In the genomic region with DNA sequence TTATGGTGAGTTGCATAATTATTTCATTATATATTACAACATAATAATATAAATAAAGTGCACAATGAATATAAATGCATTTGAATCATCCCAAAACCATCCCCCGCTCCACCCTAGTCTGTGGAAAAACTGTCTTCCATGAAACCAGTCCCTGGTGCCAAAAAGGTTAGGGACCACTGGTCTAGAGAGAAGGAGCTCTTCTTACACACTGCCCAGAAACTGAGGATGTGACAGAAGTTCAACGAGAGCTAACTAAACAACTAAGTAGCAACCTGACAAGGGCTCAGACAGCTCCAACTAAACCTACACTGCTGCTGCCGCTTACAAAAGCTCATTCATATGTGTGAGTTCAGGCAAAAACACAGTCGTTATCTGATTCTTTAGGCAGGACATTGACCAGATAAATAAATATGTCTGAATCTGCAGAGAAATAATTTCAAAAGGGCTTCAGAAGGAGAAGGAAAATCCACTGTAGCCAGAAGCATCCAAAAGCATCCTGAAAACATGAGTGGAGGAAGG, we compare ENCODE assay signal across 20 cellular contexts.
A peak's percentile ranks its signal among the peaks of the same experiment; 100 is the strongest.
DNase-seq lines count a peak whose midpoint lies in the region; ATAC-seq, FAIRE-seq and TF ChIP-seq lines count a peak whose summit lies in the region.
"Had no signal": no experiment of that assay in that cellular context is flagged by ENCODE, and none has a peak within 500 bp of the region (broad histone marks: within the 10 kb centered on the region; RNA-seq: fewer than 3 reads in every experiment).

No MANE protein-coding gene starts in this region.

- H3K9ac ChIP-seq in HepG2 (ENCODE audit: insufficient read depth, low read depth, low read length) (peak overlapping the region; percentile 58), astrocyte (ENCODE audit: low read length) (no peak overlapping the region), liver (ENCODE audit: low read depth in 1 of 2, low read length in 2 of 2) (no peak overlapping the region), GM23248 (no peak overlapping the region)
- H3K9ac ChIP-seq: KMS-11 had no signal

- TF ChIP-seq EP300 in HepG2 (IDR thresholded peaks at IDR 0.05; ENCODE audit: low read depth in 2 of 2, low read length in 2 of 2) (no peak), HepG2 (CRISPR knock-in tag; IDR thresholded peaks at IDR 0.05; ENCODE audit: borderline replicate concordance) (no peak)

- no peaks in the 10 kb centered on the region for H3K27me3 ChIP-seq in HepG2 (ENCODE audit: control insufficient read depth in 1 of 2, insufficient read depth in 2 of 2, low read length in 2 of 2)
- H3K27me3 ChIP-seq in right lobe of liver = no peaks in the 10 kb centered on the region
- no peaks in the 10 kb centered on the region for H3K27me3 ChIP-seq in astrocyte (ENCODE audit: insufficient read depth, low read length)
- H3K27me3 ChIP-seq in liver (ENCODE audit: control insufficient read depth in 4 of 4, insufficient read depth in 4 of 4, low read length in 3 of 4) = no peaks in the 10 kb centered on the region
- no peaks in the 10 kb centered on the region for H3K27me3 ChIP-seq in thyroid gland
- H3K27me3 ChIP-seq in GM23248 (replicated peaks; ENCODE audit: insufficient read depth) = no peaks in the 10 kb centered on the region
- H3K27me3 ChIP-seq: brain microvascular endothelial cell, uterus had no signal

- peaks cover 46% of the 10 kb centered on the region for H3K4me1 Mint-ChIP-seq in astrocyte (ENCODE audit: low read depth, unreplicated experiment)

- H3K27ac ChIP-seq in HepG2 (ENCODE audit: extremely low read length, insufficient read depth, low read length) (peak overlapping the region; percentile 54), right lobe of liver (no peak overlapping the region), astrocyte (ENCODE audit: low read depth, low read length) (peak overlapping the region; percentile 35), liver (ENCODE audit: low read depth in 1 of 2, low read length in 2 of 2) (peak overlapping the region; percentile 25 to 31), thyroid gland (peak overlapping the region; percentile 45 to 57 (median 55)), GM23248 (no peak overlapping the region)
- H3K27ac ChIP-seq: brain microvascular endothelial cell, coronary artery, KMS-11, uterus had no signal

- H2AFZ ChIP-seq in HepG2 (ENCODE audit: low read length) (no peak overlapping the region), astrocyte (ENCODE audit: low read depth, low read length) (no peak overlapping the region), GM23248 (no peak overlapping the region)

- H3F3A ChIP-seq in GM23248 (ENCODE audit: insufficient read depth) = peaks cover 29% of the 10 kb centered on the region; the same call in 1 of the 2 replicates

- peak overlapping the region; percentile 27 for H3K4me3 Mint-ChIP-seq in astrocyte (ENCODE audit: unreplicated experiment)

- no TSS peak for BruUV-seq in HepG2 (replicated peaks; lab: Mats Ljungman, UMichigan)

- 36% methylated on average over 4 of the region's 4 CpGs for WGBS in HepG2 (ENCODE audit: low lambda C conversion rate)
- 87% methylated on average over 4 of the region's 4 CpGs for WGBS in right lobe of liver (ENCODE audit: insufficient coverage, low coverage, low lambda C conversion rate, missing lambda C conversion rate)
- 89% methylated on average over 4 of the region's 4 CpGs for WGBS in liver
- 39 to 66% methylated on average over 4 of the region's 4 CpGs for WGBS in thyroid gland, 2 donors
- WGBS in GM23248 (ENCODE audit: low coverage in 1 of 2, low lambda C conversion rate in 2 of 2, missing lambda C conversion rate in 2 of 2), 2 experiments = 99% methylated on average over 4 of the region's 4 CpGs

- H3K4me1 ChIP-seq in HepG2 (ENCODE audit: insufficient read depth, low read length) (peaks cover 37% of the 10 kb centered on the region), right lobe of liver (peaks cover 0 to 5% (median 0%) of the 10 kb centered on the region in 4 donors), astrocyte (ENCODE audit: insufficient read depth, low read length) (peaks cover 25% of the 10 kb centered on the region), liver (ENCODE audit: control insufficient read depth in 4 of 4, insufficient read depth in 4 of 4, low read length in 3 of 4) (peaks cover 0 to 8% (median 2%) of the 10 kb centered on the region in 4 donors), thyroid gland (peaks cover 9 to 19% of the 10 kb centered on the region in 2 donors), GM23248 (ENCODE audit: insufficient read depth) (peaks cover 28% of the 10 kb centered on the region)
- H3K4me1 ChIP-seq: uterus had no signal

- peak overlapping the region; percentile 75 for H3K27ac Mint-ChIP-seq in astrocyte (ENCODE audit: unreplicated experiment)

- H4K20me1 ChIP-seq in HepG2 (ENCODE audit: insufficient read depth, low read length) (peaks cover 8% of the 10 kb centered on the region; the same call in 1 of the 2 replicates), astrocyte (ENCODE audit: insufficient read depth, low read length) (peaks cover 10% of the 10 kb centered on the region), GM23248 (ENCODE audit: insufficient read depth) (no peaks in the 10 kb centered on the region; the same call in 1 of the 2 replicates)

- peak; percentile 85 for ATAC-seq in HepG2
- ATAC-seq in right lobe of liver = no peak
- no peak for ATAC-seq in HG03175 (IDR thresholded peaks at IDR 0.05; ENCODE audit: unreplicated experiment)

- intact Hi-C loops in HepG2 (cut with micrococcal nuclease; ENCODE audit: unreplicated experiment) = loop anchor here (10.0 kb wide), 1 partner anchor 101 kb away; no protein-coding TSS in a partner anchor
- intact Hi-C loops in right lobe of liver (cut with DNase I) = no loop called here
- intact Hi-C loops in thyroid gland (cut with DNase I) = no loop called here

- POLR2A ChIA-PET in HepG2 (lab: Yijun Ruan, JAX) = interaction anchor here (1.5 kb wide), 2 partner anchors 64 to 126 kb away, joined by 3 read pairs; a partner anchor contains a TSS

- no peaks in the 10 kb centered on the region for H3K9me2 ChIP-seq in GM23248 (ENCODE audit: insufficient read depth)

- no peak for TF ChIP-seq CTCF in HepG2 (CRISPR knock-in tag; IDR thresholded peaks at IDR 0.05)
- TF ChIP-seq CTCF in right lobe of liver (IDR thresholded peaks at IDR 0.05) = no peak
- no peak for TF ChIP-seq CTCF in astrocyte (IDR thresholded peaks at IDR 0.05; ENCODE audit: insufficient read depth, low read depth, low read length)
- no peak for TF ChIP-seq CTCF in liver (IDR thresholded peaks at IDR 0.05; ENCODE audit: low read depth, low read length, missing input control)
- TF ChIP-seq CTCF in thyroid gland (IDR thresholded peaks at IDR 0.05) = no peak

- TF ChIP-seq POLR2A in HepG2 (IDR thresholded peaks at IDR 0.05; ENCODE audit: insufficient read depth in 1 of 2, low read depth in 2 of 2, low read length in 2 of 2) (no peak), right lobe of liver (IDR thresholded peaks at IDR 0.05) (no peak), thyroid gland (IDR thresholded peaks at IDR 0.05) (no peak)

- TF ChIP-seq RAD21 in HepG2 (CRISPR knock-in tag; IDR thresholded peaks at IDR 0.05) = no peak
- no peak for TF ChIP-seq RAD21 in liver (IDR thresholded peaks at IDR 0.05)

- peaks cover 4 to 9% of the 10 kb centered on the region in 2 experiments; a peak in 2 of 5 replicates for H3K36me3 ChIP-seq in HepG2 (replicated peaks in 1 of 2; ENCODE audit: control insufficient read depth in 1 of 2, insufficient read depth in 2 of 2, low read length in 2 of 2)
- no peaks in the 10 kb centered on the region for H3K36me3 ChIP-seq in right lobe of liver
- no peaks in the 10 kb centered on the region for H3K36me3 ChIP-seq in astrocyte (ENCODE audit: insufficient read depth, low read length)
- peaks cover 0 to 3% (median 1%) of the 10 kb centered on the region in 4 donors for H3K36me3 ChIP-seq in liver (ENCODE audit: control insufficient read depth in 4 of 4, insufficient read depth in 3 of 4, low read depth in 1 of 4, low read length in 3 of 4)
- H3K36me3 ChIP-seq in thyroid gland = no peaks in the 10 kb centered on the region
- no peaks in the 10 kb centered on the region for H3K36me3 ChIP-seq in GM23248 (ENCODE audit: low read depth)
- H3K36me3 ChIP-seq: brain microvascular endothelial cell, uterus had no signal

- H3K9me3 ChIP-seq in HepG2 (ENCODE audit: low read length) (no peaks in the 10 kb centered on the region), right lobe of liver (no peaks in the 10 kb centered on the region), astrocyte (ENCODE audit: insufficient read depth, low read depth, low read length) (no peaks in the 10 kb centered on the region), liver (ENCODE audit: control insufficient read depth in 4 of 4, low read length in 3 of 4) (no peaks in the 10 kb centered on the region), thyroid gland (no peaks in the 10 kb centered on the region), GM23248 (ENCODE audit: low read depth) (no peaks in the 10 kb centered on the region)
- H3K9me3 ChIP-seq: uterus had no signal

- CTCF ChIA-PET in HepG2 (lab: Yijun Ruan, JAX; ENCODE audit: low intra/inter-chr PET ratio, low total read pairs) = no interaction called here

- no peaks in the 10 kb centered on the region for H3K27me3 Mint-ChIP-seq in astrocyte (ENCODE audit: low read depth, unreplicated experiment)
- H3K27me3 Mint-ChIP-seq: natural killer cell treated with Interleukin-12 subunit alpha and Interleukin-12 subunit beta and Interleukin-15 and Interleukin-18, amount 100 ng/mL, for 72 hours had no signal

- H3K79me2 ChIP-seq in HepG2 (ENCODE audit: insufficient read depth, low read length) (peaks cover 2% of the 10 kb centered on the region), astrocyte (ENCODE audit: insufficient read depth, low read length) (peaks cover 18% of the 10 kb centered on the region), GM23248 (ENCODE audit: insufficient read depth) (peaks cover 39% of the 10 kb centered on the region)

- H3K36me3 Mint-ChIP-seq in astrocyte (ENCODE audit: low read depth, unreplicated experiment) = peaks cover 13% of the 10 kb centered on the region
- H3K36me3 Mint-ChIP-seq: natural killer cell treated with Interleukin-12 subunit alpha and Interleukin-12 subunit beta and Interleukin-15 and Interleukin-18, amount 100 ng/mL, for 72 hours had no signal

- H3K4me3 ChIP-seq in HepG2 (replicated peaks in 1 of 3; ENCODE audit: insufficient read depth in 1 of 3, low read depth in 2 of 3, low read length in 3 of 3) = peak overlapping the region in 2 of 3 experiments; percentile 19 to 62; a peak in 4 of 6 replicates
- no peak overlapping the region for H3K4me3 ChIP-seq in right lobe of liver
- no peak overlapping the region for H3K4me3 ChIP-seq in astrocyte (ENCODE audit: insufficient read depth, low read depth, low read length)
- H3K4me3 ChIP-seq in liver (ENCODE audit: low read depth in 1 of 3, low read length in 3 of 3) = no peak overlapping the region
- no peak overlapping the region for H3K4me3 ChIP-seq in thyroid gland (replicated peaks in 1 of 3)
- no peak overlapping the region for H3K4me3 ChIP-seq in GM23248
- H3K4me3 ChIP-seq: coronary artery, uterus had no signal

- in situ Hi-C loops in HepG2 (cut with HindIII; ENCODE audit: extremely low pct_ligation_motif_present, low pct_unique_long_range_greater_than_20kb) = no loop called here
- in situ Hi-C loops in GM23248 (cut with MboI) = no loop called here

- no peak for FAIRE-seq in HepG2 (lab: Jason Lieb, UNC)
- no peak for FAIRE-seq in astrocyte (lab: Jason Lieb, UNC)
- FAIRE-seq: endometrium had no signal

- H3K4me2 ChIP-seq in HepG2 (ENCODE audit: low read depth, low read length) = peak overlapping the region; percentile 82
- no peak overlapping the region for H3K4me2 ChIP-seq in astrocyte (ENCODE audit: low read length)
- H3K4me2 ChIP-seq in GM23248 (ENCODE audit: unreplicated experiment) = no peak overlapping the region

- peak; percentile 70 for DNase-seq in HepG2 (ENCODE audit: low spot score)
- no peak for DNase-seq in right lobe of liver
- DNase-seq in astrocyte (ENCODE audit: low read depth) = no peak
- peak; percentile 47 to 52 for DNase-seq in thyroid gland
- no peak for DNase-seq in GM23248
- DNase-seq in DMS79 treated with DMSO at 0.1 percent for 48 hours (lab: John Stamatoyannopoulos, UW) = no peak
- DNase-seq: activated CD4-positive, alpha-beta T cell treated with anti-CD3 and anti-CD28 coated beads for 1 hour; brain microvascular endothelial cell; midbrain; NCI-H1694; NCI-H2171 treated with DMSO at 0.1 percent for 48 hours; NCI-H748 treated with DMSO at 0.1 percent for 48 hours; Right ventricle myocardium superior; uterus had no signal

- H3K9me3 Mint-ChIP-seq in astrocyte (ENCODE audit: unreplicated experiment) = no peaks in the 10 kb centered on the region
- H3K9me3 Mint-ChIP-seq: natural killer cell treated with Interleukin-12 subunit alpha and Interleukin-12 subunit beta and Interleukin-15 and Interleukin-18, amount 100 ng/mL, for 72 hours had no signal

Comparison
In these comparisons a context has a peak if more than half of its experiments do, and no peak if none do; other contexts are left out.
1. DNase-seq: peak in HepG2 (single experiment) and thyroid gland (2 of 2); none in right lobe of liver (0 of 3), astrocyte (single experiment), GM23248 (single experiment) and DMS79 treated with DMSO at 0.1 percent for 48 hours (single experiment).
2. H3K27ac ChIP-seq: peak in HepG2 (single experiment), astrocyte (single experiment), liver (2 of 2) and thyroid gland (3 of 3); none in right lobe of liver (0 of 3) and GM23248 (single experiment).
3. H3K4me3 ChIP-seq: peak in HepG2 (2 of 3); none in right lobe of liver (0 of 3), astrocyte (single experiment), liver (0 of 3), thyroid gland (0 of 3) and GM23248 (single experiment).